Comparison of ENCODE assay signal across 1 cellular context in the genomic region with DNA sequence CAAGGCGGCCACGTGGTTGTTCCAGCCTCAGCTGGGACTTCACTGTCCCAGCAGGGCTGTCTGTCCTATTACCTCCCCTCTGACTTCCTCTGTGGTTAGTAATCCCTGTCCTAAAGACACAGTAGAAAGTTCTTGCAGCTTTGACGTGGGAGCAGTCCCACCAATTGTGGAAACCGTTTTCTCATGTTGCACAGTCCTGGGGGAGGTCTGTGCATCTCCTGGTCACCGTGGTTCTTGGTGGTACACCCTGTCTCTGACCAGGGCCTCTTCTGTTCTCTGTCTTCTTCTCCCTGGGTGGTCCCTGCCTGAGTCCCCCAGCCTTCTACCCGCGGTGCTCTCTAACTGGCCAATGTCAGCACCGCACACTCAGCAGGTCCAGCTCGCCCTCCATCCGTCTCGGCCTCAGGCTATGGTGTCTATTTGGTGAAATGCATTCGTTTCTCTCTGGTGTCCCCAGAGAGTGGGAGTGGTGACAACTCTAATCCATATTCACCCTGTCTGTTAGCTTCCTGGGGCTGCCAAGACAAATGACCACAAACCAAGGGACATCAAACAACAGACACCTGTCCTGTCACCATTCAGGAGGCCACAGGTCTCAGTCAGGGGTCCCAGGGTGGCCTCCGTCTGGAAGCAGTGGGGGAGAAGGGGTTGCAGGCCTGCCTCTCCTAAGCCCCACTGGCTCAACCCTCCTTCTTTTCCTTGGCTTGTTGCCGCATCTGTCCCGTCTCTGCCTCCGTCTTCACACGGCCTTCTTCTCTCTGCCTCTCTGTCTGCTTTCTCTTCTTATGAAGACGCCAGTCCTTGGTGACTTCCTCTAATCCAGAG.
TF ChIP-seq lines count a peak whose summit lies in the region.

No MANE protein-coding gene starts in this region.

TF ChIP-seq in GM23338, 12 proteins besides CTCF, POLR2A, EP300 and RAD21 (continued from another document):
- TF ChIP-seq, protein P1, sequence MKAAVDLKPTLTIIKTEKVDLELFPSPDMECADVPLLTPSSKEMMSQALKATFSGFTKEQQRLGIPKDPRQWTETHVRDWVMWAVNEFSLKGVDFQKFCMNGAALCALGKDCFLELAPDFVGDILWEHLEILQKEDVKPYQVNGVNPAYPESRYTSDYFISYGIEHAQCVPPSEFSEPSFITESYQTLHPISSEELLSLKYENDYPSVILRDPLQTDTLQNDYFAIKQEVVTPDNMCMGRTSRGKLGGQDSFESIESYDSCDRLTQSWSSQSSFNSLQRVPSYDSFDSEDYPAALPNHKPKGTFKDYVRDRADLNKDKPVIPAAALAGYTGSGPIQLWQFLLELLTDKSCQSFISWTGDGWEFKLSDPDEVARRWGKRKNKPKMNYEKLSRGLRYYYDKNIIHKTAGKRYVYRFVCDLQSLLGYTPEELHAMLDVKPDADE (IDR thresholded peaks at IDR 0.05), result no peak
- TF ChIP-seq POLR2AphosphoS5 (IDR thresholded peaks at IDR 0.05; ENCODE audit: low read depth), result no peak
- no peak for TF ChIP-seq EZH2 (IDR thresholded peaks at IDR 0.05; ENCODE audit: low read depth, unreplicated experiment)
- no peak for TF ChIP-seq CREB1 (CRISPR knock-in tag; IDR thresholded peaks at IDR 0.05; ENCODE audit: low read depth)
- TF ChIP-seq, protein P2, sequence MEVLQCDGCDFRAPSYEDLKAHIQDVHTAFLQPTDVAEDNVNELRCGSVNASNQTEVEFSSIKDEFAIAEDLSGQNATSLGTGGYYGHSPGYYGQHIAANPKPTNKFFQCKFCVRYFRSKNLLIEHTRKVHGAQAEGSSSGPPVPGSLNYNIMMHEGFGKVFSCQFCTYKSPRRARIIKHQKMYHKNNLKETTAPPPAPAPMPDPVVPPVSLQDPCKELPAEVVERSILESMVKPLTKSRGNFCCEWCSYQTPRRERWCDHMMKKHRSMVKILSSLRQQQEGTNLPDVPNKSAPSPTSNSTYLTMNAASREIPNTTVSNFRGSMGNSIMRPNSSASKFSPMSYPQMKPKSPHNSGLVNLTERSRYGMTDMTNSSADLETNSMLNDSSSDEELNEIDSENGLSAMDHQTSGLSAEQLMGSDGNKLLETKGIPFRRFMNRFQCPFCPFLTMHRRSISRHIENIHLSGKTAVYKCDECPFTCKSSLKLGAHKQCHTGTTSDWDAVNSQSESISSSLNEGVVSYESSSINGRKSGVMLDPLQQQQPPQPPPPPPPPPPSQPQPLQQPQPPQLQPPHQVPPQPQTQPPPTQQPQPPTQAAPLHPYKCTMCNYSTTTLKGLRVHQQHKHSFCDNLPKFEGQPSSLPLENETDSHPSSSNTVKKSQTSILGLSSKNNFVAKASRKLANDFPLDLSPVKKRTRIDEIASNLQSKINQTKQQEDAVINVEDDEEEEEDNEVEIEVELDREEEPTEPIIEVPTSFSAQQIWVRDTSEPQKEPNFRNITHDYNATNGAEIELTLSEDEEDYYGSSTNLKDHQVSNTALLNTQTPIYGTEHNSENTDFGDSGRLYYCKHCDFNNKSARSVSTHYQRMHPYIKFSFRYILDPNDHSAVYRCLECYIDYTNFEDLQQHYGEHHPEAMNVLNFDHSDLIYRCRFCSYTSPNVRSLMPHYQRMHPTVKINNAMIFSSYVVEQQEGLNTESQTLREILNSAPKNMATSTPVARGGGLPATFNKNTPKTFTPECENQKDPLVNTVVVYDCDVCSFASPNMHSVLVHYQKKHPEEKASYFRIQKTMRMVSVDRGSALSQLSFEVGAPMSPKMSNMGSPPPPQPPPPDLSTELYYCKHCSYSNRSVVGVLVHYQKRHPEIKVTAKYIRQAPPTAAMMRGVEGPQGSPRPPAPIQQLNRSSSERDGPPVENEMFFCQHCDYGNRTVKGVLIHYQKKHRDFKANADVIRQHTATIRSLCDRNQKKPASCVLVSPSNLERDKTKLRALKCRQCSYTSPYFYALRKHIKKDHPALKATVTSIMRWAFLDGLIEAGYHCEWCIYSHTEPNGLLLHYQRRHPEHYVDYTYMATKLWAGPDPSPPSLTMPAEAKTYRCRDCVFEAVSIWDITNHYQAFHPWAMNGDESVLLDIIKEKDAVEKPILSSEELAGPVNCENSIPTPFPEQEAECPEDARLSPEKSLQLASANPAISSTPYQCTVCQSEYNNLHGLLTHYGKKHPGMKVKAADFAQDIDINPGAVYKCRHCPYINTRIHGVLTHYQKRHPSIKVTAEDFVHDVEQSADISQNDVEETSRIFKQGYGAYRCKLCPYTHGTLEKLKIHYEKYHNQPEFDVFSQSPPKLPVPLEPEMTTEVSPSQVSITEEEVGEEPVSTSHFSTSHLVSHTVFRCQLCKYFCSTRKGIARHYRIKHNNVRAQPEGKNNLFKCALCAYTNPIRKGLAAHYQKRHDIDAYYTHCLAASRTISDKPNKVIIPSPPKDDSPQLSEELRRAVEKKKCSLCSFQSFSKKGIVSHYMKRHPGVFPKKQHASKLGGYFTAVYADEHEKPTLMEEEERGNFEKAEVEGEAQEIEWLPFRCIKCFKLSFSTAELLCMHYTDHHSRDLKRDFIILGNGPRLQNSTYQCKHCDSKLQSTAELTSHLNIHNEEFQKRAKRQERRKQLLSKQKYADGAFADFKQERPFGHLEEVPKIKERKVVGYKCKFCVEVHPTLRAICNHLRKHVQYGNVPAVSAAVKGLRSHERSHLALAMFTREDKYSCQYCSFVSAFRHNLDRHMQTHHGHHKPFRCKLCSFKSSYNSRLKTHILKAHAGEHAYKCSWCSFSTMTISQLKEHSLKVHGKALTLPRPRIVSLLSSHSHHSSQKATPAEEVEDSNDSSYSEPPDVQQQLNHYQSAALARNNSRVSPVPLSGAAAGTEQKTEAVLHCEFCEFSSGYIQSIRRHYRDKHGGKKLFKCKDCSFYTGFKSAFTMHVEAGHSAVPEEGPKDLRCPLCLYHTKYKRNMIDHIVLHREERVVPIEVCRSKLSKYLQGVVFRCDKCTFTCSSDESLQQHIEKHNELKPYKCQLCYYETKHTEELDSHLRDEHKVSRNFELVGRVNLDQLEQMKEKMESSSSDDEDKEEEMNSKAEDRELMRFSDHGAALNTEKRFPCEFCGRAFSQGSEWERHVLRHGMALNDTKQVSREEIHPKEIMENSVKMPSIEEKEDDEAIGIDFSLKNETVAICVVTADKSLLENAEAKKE (CRISPR knock-in tag; IDR thresholded peaks at IDR 0.05), result no peak
- no peak for TF ChIP-seq STAT1 (IDR thresholded peaks at IDR 0.05; ENCODE audit: unreplicated experiment)
- TF ChIP-seq ZNF114 (CRISPR knock-in tag; IDR thresholded peaks at IDR 0.05), result no peak
- no peak for TF ChIP-seq EZH2phosphoT487 (IDR thresholded peaks at IDR 0.05; ENCODE audit: unreplicated experiment)
